ENCODE assay signal across 8 cellular contexts in genomic region chr20:45911486-45912343, GRCh38. TPM values are rescaled to one million over a fixed set of nuclear protein-coding genes. Genes with fewer than 3 reads are reported as not detected.
DNase-seq lines count a peak whose midpoint lies in the region; ATAC-seq, FAIRE-seq and TF ChIP-seq lines count a peak whose summit lies in the region.

Gene PLTP (minus strand): TSS chr20:45912155. CDS start chr20:45911452, 703 bp downstream.

- peak within 1 kb of the TSS; percentile 89 for H3K9ac ChIP-seq in adipocyte (ENCODE audit: low read length)

- peaks cover 23% of the 10 kb centered on the region for H3K36me3 ChIP-seq in adipocyte (ENCODE audit: control insufficient read depth, insufficient read depth, low read length, severe bottlenecking)

- no peak for TF ChIP-seq POLR2A in GM12891 (IDR thresholded peaks at IDR 0.05; ENCODE audit: low read depth, low read length)

- H3K4me3 ChIP-seq in GM12864 (ENCODE audit: low read depth, low read length) (peak within 1 kb of the TSS; percentile 45), adipocyte (ENCODE audit: low read length) (peak within 1 kb of the TSS; percentile 83)

- intact Hi-C loops in cardiac septum (cut with DNase I), result no loop called here

- H3K9me3 ChIP-seq in adipocyte (ENCODE audit: control insufficient read depth, low read length), result no peaks in the 10 kb centered on the region

- DNase-seq in GM12864 (ENCODE audit: low read depth), result no peak
- DNase-seq in NCI-H460 (ENCODE audit: extremely low read depth, low read depth), result peak; percentile 31
- DNase-seq in adipocyte (ENCODE audit: low read depth), result peak; percentile 66
- DNase-seq in cardiac septum (ENCODE audit: low spot score), result peak; percentile 82
- peak; percentile 44 for DNase-seq in occipital lobe (lab: John Stamatoyannopoulos, UW)
- no peak for DNase-seq in GM12891 (ENCODE audit: insufficient read length, low spot score)
- no peak for DNase-seq in NCI-H226

- no peak for TF ChIP-seq CTCF in GM12864 (IDR thresholded peaks at IDR 0.05; ENCODE audit: low read depth, low read length, missing control alignments)

- no peak for FAIRE-seq in GM12891 (lab: Jason Lieb, UNC)

- H3K27me3 ChIP-seq in adipocyte (replicated peaks; ENCODE audit: control insufficient read depth, insufficient read depth, low read length), result no peaks in the 10 kb centered on the region

- no peak for ATAC-seq in HG02870 (IDR thresholded peaks at IDR 0.05; ENCODE audit: unreplicated experiment)

- H3K4me1 ChIP-seq in adipocyte (ENCODE audit: control insufficient read depth, insufficient read depth, low read length), result peaks cover 25% of the 10 kb centered on the region

TF ChIP-seq in GM12891, 5 proteins besides CTCF, POLR2A, EP300 and RAD21:
- TF ChIP-seq PAX5 (IDR thresholded peaks at IDR 0.05; ENCODE audit: insufficient read depth, low read length, severe bottlenecking) (no peak), POU2F2 (IDR thresholded peaks at IDR 0.05; ENCODE audit: low read depth, low read length) (no peak), POLR2AphosphoS5 (IDR thresholded peaks at IDR 0.05; ENCODE audit: low read depth, low read length) (no peak), SPI1 (IDR thresholded peaks at IDR 0.05; ENCODE audit: low read depth, low read length) (no peak), TAF1 (IDR thresholded peaks at IDR 0.05; ENCODE audit: low read depth, low read length) (no peak)

RNA-seq across cellular contexts. Expression of gene PLTP, which starts in this region (rescaled TPM):
- 116 and 122 TPM in 2 replicates for total RNA-seq in NCI-H460 (2014; rRNA removed; shearing (Covaris generic))
- polyA plus RNA-seq in NCI-H460 (2014; cell fraction: nucleus; rRNA removed), result 66.0 and 66.3 TPM in 2 replicates
- total RNA-seq in cardiac septum (37.1 TPM), occipital lobe (19.0 TPM)
- polyA plus RNA-seq in GM12891 (2012; ENCODE audit: low read depth, missing spikeins), result 11.5 TPM

Comparison
In these comparisons a context has a peak if more than half of its experiments do, and no peak if none do; other contexts are left out.
1. DNase-seq: peak in NCI-H460 (single experiment), adipocyte (single experiment), cardiac septum (single experiment) and occipital lobe (single experiment); none in GM12864 (single experiment), GM12891 (single experiment) and NCI-H226 (single experiment).